1 cellular context compared by ENCODE assay signal in the genomic region with DNA sequence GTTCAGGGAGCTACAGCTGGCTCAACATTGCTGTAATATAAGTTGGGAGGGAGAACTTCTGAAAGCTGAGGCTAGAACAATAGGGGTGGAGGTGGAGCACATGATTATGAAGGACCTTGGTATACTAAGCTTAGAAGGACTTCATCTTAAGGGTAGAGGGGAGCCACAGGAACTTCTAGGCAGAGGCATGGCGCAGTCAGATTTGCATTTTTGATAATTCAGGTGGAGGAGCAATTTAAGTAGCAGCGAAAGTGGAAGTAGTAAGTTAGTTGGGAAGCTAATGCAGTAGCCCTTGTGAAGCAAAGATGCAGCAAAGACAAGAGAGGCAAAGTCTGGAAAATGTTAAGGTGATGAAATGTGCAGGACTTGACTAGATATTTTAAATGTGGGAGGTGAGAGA.
A peak's percentile ranks its signal among the peaks of the same experiment; 100 is the strongest.
TF ChIP-seq lines count a peak whose summit lies in the region.

No MANE protein-coding gene starts in this region.

TF ChIP-seq in K562, 482 proteins besides CTCF, POLR2A, EP300 and RAD21:
- TF ChIP-seq AFF4 (CRISPR knock-in tag; IDR thresholded peaks at IDR 0.05) (no peak), ZFP36 (IDR thresholded peaks at IDR 0.05; ENCODE audit: low read depth, low read length, partially characterized antibody) (peak; percentile 23)
